ENCODE assay signal across 11 cellular contexts in genomic region chr19:44777715-44778347, GRCh38. TPM values are rescaled to one million over a fixed set of nuclear protein-coding genes. Genes with fewer than 3 reads are reported as not detected.
DNase-seq lines count a peak whose midpoint lies in the region; ATAC-seq, FAIRE-seq and TF ChIP-seq lines count a peak whose summit lies in the region.
"Had no signal": no experiment of that assay in that cellular context is flagged by ENCODE, and none has a peak within 500 bp of the region (broad histone marks: within the 10 kb centered on the region; RNA-seq: fewer than 3 reads in every experiment).

CBLC (plus strand) TSS chr19:44777890; CDS start chr19:44777932, 42 bp downstream.

- no peak within 1 kb of the TSS for H3K27ac Mint-ChIP-seq in astrocyte (ENCODE audit: unreplicated experiment)

- intact Hi-C loops in Right ventricle myocardium superior (cut with DNase I) (no loop called here), cardiac septum (cut with DNase I) (no loop called here)

- H3K27me3 ChIP-seq in astrocyte (ENCODE audit: insufficient read depth, low read length): no peaks in the 10 kb centered on the region

- no peak within 1 kb of the TSS for H3K4me3 ChIP-seq in astrocyte (ENCODE audit: insufficient read depth, low read depth, low read length)

- peak; percentile 51 for ATAC-seq in Right ventricle myocardium superior (ENCODE audit: poor library complexity)
- peak; percentile 91 for ATAC-seq in left lobe of liver

- no peaks in the 10 kb centered on the region for H3K36me3 Mint-ChIP-seq in astrocyte (ENCODE audit: low read depth, unreplicated experiment)

- no peak within 1 kb of the TSS for H3K4me3 Mint-ChIP-seq in astrocyte (ENCODE audit: unreplicated experiment)

- no peak within 1 kb of the TSS for H3K9ac ChIP-seq in astrocyte (ENCODE audit: low read length)

- H3K4me2 ChIP-seq in astrocyte (ENCODE audit: low read length): peak within 1 kb of the TSS; percentile 30

- H3K9me3 ChIP-seq in astrocyte (ENCODE audit: insufficient read depth, low read depth, low read length): no peaks in the 10 kb centered on the region

- H3K27ac ChIP-seq in astrocyte (ENCODE audit: low read depth, low read length): no peak within 1 kb of the TSS
- H3K27ac ChIP-seq: HL-60 had no signal

- H3K4me1 Mint-ChIP-seq in astrocyte (ENCODE audit: low read depth, unreplicated experiment): peaks cover 7% of the 10 kb centered on the region

- no peaks in the 10 kb centered on the region for H3K36me3 ChIP-seq in astrocyte (ENCODE audit: insufficient read depth, low read length)

- no peaks in the 10 kb centered on the region for H4K20me1 ChIP-seq in astrocyte (ENCODE audit: insufficient read depth, low read length)

- no peak for TF ChIP-seq CTCF in astrocyte (IDR thresholded peaks at IDR 0.05; ENCODE audit: insufficient read depth, low read depth, low read length)

- DNase-seq in Right ventricle myocardium superior: no peak
- no peak for DNase-seq in cardiac septum (ENCODE audit: low spot score)
- DNase-seq in astrocyte (ENCODE audit: low read depth): no peak
- DNase-seq in left lobe of liver (ENCODE audit: low spot score): peak; percentile 89
- peak; percentile 92 for DNase-seq in ureter (ENCODE audit: low spot score)
- DNase-seq in GM19240 (ENCODE audit: insufficient read length, low spot score): no peak
- no peak for DNase-seq in mesenteric fat pad (ENCODE audit: low spot score)
- DNase-seq in amygdala (lab: John Stamatoyannopoulos, UW): no peak
- DNase-seq: AML-193 had no signal

- peaks cover 2% of the 10 kb centered on the region for H3K27me3 Mint-ChIP-seq in astrocyte (ENCODE audit: low read depth, unreplicated experiment)

- peak within 1 kb of the TSS; percentile 41 for H2AFZ ChIP-seq in astrocyte (ENCODE audit: low read depth, low read length)

- H3K4me1 ChIP-seq in astrocyte (ENCODE audit: insufficient read depth, low read length): peaks cover 14% of the 10 kb centered on the region

- H3K79me2 ChIP-seq in astrocyte (ENCODE audit: insufficient read depth, low read length): no peaks in the 10 kb centered on the region

- FAIRE-seq in astrocyte (lab: Jason Lieb, UNC): no peak

- no peaks in the 10 kb centered on the region for H3K9me3 Mint-ChIP-seq in astrocyte (ENCODE audit: unreplicated experiment)

RNA-seq across cellular contexts. Expression of gene CBLC, which starts in this region (rescaled TPM):
- not detected for total RNA-seq in Right ventricle myocardium superior
- not detected for total RNA-seq in cardiac septum
- not detected in 2 replicates for total RNA-seq in astrocyte
- total RNA-seq in left lobe of liver: 14.0 TPM
- 49.5 TPM for total RNA-seq in ureter
- total RNA-seq in mesenteric fat pad: not detected
- total RNA-seq: T-helper 2 cell treated with Interferon-gamma antibody and Interleukin-4, amounts not matched to agents 100 ng/mL and 5 ng/mL, for 36 hours had no signal

Comparison
In these comparisons a context has a peak if more than half of its experiments do, and no peak if none do; other contexts are left out.
1. RNA of gene CBLC (total RNA-seq): 49.5 TPM in ureter (single experiment) and 14.0 TPM in left lobe of liver (single experiment); not detected in Right ventricle myocardium superior (single experiment), not detected in cardiac septum (single experiment), not detected in astrocyte and not detected in mesenteric fat pad (single experiment); every median in the first group is over 10 times any median in the second.
2. Peak in ATAC-seq in Right ventricle myocardium superior; RNA of the gene not detected or under 1 TPM.
3. DNase-seq: peak in left lobe of liver (single experiment) and ureter (single experiment); none in Right ventricle myocardium superior (single experiment), cardiac septum (single experiment), astrocyte (single experiment), GM19240 (single experiment), mesenteric fat pad (single experiment) and amygdala (0 of 56).